ENCODE assay signal across 1 cellular context in the genomic region with DNA sequence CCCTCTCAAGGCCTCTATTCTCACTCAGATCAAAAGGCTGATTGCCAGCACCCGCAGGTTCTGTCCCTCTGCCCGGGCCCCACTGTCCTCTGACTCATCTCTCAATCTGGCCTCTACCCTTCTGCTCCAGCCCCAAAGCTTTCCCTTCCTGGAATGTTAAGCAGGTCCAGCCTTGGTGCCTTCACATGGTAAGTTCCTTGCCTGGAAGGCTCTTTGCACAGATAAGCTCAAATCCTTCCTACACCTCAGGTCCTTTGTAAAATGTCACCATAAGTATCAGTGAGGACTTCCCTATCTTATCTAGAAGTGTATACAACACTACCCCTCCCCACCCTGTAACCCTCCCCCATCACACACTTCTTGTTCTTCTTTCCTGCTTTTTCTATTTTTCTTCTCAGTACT.
TF ChIP-seq lines count a peak whose summit lies in the region.

No MANE protein-coding gene starts in this region.

TF ChIP-seq in K562, 482 proteins besides CTCF, POLR2A, EP300 and RAD21 (continued from another document and continues in another):
- TF ChIP-seq CC2D1A (IDR thresholded peaks at IDR 0.05) (no peak), IRF2 (CRISPR knock-in tag; IDR thresholded peaks at IDR 0.05) (no peak), MEF2D (tag; conservative IDR thresholded peaks at IDR 0.05; ENCODE audit: low read depth) (no peak), TAF15 (IDR thresholded peaks at IDR 0.05; ENCODE audit: low read depth, low read length) (no peak), ETV5 (CRISPR knock-in tag; IDR thresholded peaks at IDR 0.05; ENCODE audit: low read depth) (no peak), YBX1 (IDR thresholded peaks at IDR 0.05) (no peak), ARID1B (IDR thresholded peaks at IDR 0.05) (peak; percentile 56), PYGO2 (tag; IDR thresholded peaks at IDR 0.05) (no peak), WHSC1 (IDR thresholded peaks at IDR 0.05; ENCODE audit: low read length) (no peak), BRCA1 (IDR thresholded peaks at IDR 0.05) (no peak), BRCA1 (CRISPR knock-in tag; IDR thresholded peaks at IDR 0.05) (no peak), TEAD4 (IDR thresholded peaks at IDR 0.05; ENCODE audit: low read length) (peak; percentile 66; the same call in 1 of the 2 replicates), TEAD4 (CRISPR knock-in tag; IDR thresholded peaks at IDR 0.05; ENCODE audit: borderline replicate concordance) (no peak), SREBF2 (CRISPR knock-in tag; IDR thresholded peaks at IDR 0.05) (no peak), HDAC1 (IDR thresholded peaks at IDR 0.05) (0 out of 4 replicates have a peak, but pooled peaks of 1 of the 2 experiments have one; percentile 23), NFIC (IDR thresholded peaks at IDR 0.05) (no peak), ZNF274 (IDR thresholded peaks at IDR 0.05; ENCODE audit: borderline replicate concordance, low read depth, low read length) (no peak), KDM5B (IDR thresholded peaks at IDR 0.05; ENCODE audit: insufficient replicate concordance, low read depth, low read length) (no peak), SMAD4 (CRISPR knock-in tag; conservative IDR thresholded peaks at IDR 0.05) (no peak), ZNF253 (CRISPR knock-in tag; conservative IDR thresholded peaks at IDR 0.05) (no peak), PHF8 (IDR thresholded peaks at IDR 0.05; ENCODE audit: borderline replicate concordance, low read length) (no peak), PML (IDR thresholded peaks at IDR 0.05; ENCODE audit: low read length) (no peak), POLR2AphosphoS2 (IDR thresholded peaks at IDR 0.05; ENCODE audit: low read length) (no peak), RB1 (IDR thresholded peaks at IDR 0.05; ENCODE audit: low read depth) (no peak), MCM2 (IDR thresholded peaks at IDR 0.05; ENCODE audit: low read depth) (no peak), ZNF780A (CRISPR knock-in tag; IDR thresholded peaks at IDR 0.05) (no peak), SMARCA5 (IDR thresholded peaks at IDR 0.05) (no peak), JUND (IDR thresholded peaks at IDR 0.05; ENCODE audit: borderline replicate concordance, low read depth, low read length) (peak; percentile 86), JUND (tag; IDR thresholded peaks at IDR 0.05; ENCODE audit: borderline replicate concordance, low read depth, low read length) (peak; percentile 83; the same call in 2 of the 3 replicates), ATF1 (CRISPR knock-in tag; IDR thresholded peaks at IDR 0.05) (no peak), ATF1 (tag; IDR thresholded peaks at IDR 0.05) (no peak), ERF (CRISPR knock-in tag; IDR thresholded peaks at IDR 0.05) (no peak), ZNF134 (CRISPR knock-in tag; conservative IDR thresholded peaks at IDR 0.05) (no peak), ZFX (CRISPR knock-in tag; IDR thresholded peaks at IDR 0.05) (no peak), SAFB (IDR thresholded peaks at IDR 0.05; ENCODE audit: borderline replicate concordance, low read depth, low read length) (no peak), MED1 (CRISPR knock-in tag; IDR thresholded peaks at IDR 0.05; ENCODE audit: borderline replicate concordance) (no peak), CBFA2T2 (conservative IDR thresholded peaks at IDR 0.05) (no peak), XRCC3 (IDR thresholded peaks at IDR 0.05) (no peak), SP1 (CRISPR knock-in tag; IDR thresholded peaks at IDR 0.05) (no peak), MAFF (IDR thresholded peaks at IDR 0.05; ENCODE audit: low read length) (no peak), NUFIP1 (IDR thresholded peaks at IDR 0.05; ENCODE audit: partially characterized antibody) (no peak), SREBF1 (IDR thresholded peaks at IDR 0.05; ENCODE audit: borderline replicate concordance, low read depth, low read length) (no peak), TOE1 (IDR thresholded peaks at IDR 0.05; ENCODE audit: borderline replicate concordance) (no peak), TOE1 (CRISPR knock-in tag; IDR thresholded peaks at IDR 0.05; ENCODE audit: borderline replicate concordance, low read depth) (no peak), MXI1 (IDR thresholded peaks at IDR 0.05; ENCODE audit: low read depth, low read length) (no peak), CTBP1 (IDR thresholded peaks at IDR 0.05; ENCODE audit: borderline replicate concordance) (peak; percentile 72; the same call in 1 of the 2 replicates), MEIS2 (IDR thresholded peaks at IDR 0.05; ENCODE audit: partially characterized antibody) (no peak), GTF2F1 (IDR thresholded peaks at IDR 0.05; ENCODE audit: low read depth, low read length) (no peak), ZEB2 (IDR thresholded peaks at IDR 0.05) (0 out of 2 replicates have a peak, but pooled peaks have one; percentile 37), KAT2B (IDR thresholded peaks at IDR 0.05; ENCODE audit: low read depth, low read length) (no peak), NCOA2 (IDR thresholded peaks at IDR 0.05; ENCODE audit: partially characterized antibody in 2 of 2) (no peak), HNRNPH1 (optimal IDR thresholded peaks at IDR 0.05; ENCODE audit: low read depth, low read length) (no peak), BDP1 (IDR thresholded peaks at IDR 0.05; ENCODE audit: insufficient read depth, insufficient read length) (no peak), SMAD3 (CRISPR knock-in tag; conservative IDR thresholded peaks at IDR 0.05) (no peak)
- TF ChIP-seq, protein P1, sequence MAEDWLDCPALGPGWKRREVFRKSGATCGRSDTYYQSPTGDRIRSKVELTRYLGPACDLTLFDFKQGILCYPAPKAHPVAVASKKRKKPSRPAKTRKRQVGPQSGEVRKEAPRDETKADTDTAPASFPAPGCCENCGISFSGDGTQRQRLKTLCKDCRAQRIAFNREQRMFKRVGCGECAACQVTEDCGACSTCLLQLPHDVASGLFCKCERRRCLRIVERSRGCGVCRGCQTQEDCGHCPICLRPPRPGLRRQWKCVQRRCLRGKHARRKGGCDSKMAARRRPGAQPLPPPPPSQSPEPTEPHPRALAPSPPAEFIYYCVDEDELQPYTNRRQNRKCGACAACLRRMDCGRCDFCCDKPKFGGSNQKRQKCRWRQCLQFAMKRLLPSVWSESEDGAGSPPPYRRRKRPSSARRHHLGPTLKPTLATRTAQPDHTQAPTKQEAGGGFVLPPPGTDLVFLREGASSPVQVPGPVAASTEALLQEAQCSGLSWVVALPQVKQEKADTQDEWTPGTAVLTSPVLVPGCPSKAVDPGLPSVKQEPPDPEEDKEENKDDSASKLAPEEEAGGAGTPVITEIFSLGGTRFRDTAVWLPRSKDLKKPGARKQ (CRISPR knock-in tag; IDR thresholded peaks at IDR 0.05) = no peak
- TF ChIP-seq, protein P2, sequence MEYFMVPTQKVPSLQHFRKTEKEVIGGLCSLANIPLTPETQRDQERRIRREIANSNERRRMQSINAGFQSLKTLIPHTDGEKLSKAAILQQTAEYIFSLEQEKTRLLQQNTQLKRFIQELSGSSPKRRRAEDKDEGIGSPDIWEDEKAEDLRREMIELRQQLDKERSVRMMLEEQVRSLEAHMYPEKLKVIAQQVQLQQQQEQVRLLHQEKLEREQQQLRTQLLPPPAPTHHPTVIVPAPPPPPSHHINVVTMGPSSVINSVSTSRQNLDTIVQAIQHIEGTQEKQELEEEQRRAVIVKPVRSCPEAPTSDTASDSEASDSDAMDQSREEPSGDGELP (CRISPR knock-in tag; IDR thresholded peaks at IDR 0.05; ENCODE audit: borderline replicate concordance) = no peak
- TF ChIP-seq, protein P3, sequence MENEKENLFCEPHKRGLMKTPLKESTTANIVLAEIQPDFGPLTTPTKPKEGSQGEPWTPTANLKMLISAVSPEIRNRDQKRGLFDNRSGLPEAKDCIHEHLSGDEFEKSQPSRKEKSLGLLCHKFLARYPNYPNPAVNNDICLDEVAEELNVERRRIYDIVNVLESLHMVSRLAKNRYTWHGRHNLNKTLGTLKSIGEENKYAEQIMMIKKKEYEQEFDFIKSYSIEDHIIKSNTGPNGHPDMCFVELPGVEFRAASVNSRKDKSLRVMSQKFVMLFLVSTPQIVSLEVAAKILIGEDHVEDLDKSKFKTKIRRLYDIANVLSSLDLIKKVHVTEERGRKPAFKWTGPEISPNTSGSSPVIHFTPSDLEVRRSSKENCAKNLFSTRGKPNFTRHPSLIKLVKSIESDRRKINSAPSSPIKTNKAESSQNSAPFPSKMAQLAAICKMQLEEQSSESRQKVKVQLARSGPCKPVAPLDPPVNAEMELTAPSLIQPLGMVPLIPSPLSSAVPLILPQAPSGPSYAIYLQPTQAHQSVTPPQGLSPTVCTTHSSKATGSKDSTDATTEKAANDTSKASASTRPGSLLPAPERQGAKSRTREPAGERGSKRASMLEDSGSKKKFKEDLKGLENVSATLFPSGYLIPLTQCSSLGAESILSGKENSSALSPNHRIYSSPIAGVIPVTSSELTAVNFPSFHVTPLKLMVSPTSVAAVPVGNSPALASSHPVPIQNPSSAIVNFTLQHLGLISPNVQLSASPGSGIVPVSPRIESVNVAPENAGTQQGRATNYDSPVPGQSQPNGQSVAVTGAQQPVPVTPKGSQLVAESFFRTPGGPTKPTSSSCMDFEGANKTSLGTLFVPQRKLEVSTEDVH (IDR thresholded peaks at IDR 0.05; ENCODE audit: low read depth, partially characterized antibody) = no peak
- TF ChIP-seq, protein P4, sequence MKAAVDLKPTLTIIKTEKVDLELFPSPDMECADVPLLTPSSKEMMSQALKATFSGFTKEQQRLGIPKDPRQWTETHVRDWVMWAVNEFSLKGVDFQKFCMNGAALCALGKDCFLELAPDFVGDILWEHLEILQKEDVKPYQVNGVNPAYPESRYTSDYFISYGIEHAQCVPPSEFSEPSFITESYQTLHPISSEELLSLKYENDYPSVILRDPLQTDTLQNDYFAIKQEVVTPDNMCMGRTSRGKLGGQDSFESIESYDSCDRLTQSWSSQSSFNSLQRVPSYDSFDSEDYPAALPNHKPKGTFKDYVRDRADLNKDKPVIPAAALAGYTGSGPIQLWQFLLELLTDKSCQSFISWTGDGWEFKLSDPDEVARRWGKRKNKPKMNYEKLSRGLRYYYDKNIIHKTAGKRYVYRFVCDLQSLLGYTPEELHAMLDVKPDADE (conservative IDR thresholded peaks at IDR 0.05; ENCODE audit: control insufficient read depth, low read depth, low read length) = no peak
- TF ChIP-seq, protein P5, sequence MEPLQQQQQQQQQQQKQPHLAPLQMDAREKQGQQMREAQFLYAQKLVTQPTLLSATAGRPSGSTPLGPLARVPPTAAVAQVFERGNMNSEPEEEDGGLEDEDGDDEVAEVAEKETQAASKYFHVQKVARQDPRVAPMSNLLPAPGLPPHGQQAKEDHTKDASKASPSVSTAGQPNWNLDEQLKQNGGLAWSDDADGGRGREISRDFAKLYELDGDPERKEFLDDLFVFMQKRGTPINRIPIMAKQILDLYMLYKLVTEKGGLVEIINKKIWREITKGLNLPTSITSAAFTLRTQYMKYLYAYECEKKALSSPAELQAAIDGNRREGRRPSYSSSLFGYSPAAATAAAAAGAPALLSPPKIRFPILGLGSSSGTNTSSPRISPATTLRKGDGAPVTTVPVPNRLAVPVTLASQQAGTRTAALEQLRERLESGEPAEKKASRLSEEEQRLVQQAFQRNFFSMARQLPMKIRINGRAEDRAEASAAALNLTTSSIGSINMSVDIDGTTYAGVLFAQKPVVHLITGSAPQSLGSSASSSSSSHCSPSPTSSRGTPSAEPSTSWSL (CRISPR knock-in tag; IDR thresholded peaks at IDR 0.05; ENCODE audit: borderline replicate concordance) = no peak
- TF ChIP-seq, protein P6, sequence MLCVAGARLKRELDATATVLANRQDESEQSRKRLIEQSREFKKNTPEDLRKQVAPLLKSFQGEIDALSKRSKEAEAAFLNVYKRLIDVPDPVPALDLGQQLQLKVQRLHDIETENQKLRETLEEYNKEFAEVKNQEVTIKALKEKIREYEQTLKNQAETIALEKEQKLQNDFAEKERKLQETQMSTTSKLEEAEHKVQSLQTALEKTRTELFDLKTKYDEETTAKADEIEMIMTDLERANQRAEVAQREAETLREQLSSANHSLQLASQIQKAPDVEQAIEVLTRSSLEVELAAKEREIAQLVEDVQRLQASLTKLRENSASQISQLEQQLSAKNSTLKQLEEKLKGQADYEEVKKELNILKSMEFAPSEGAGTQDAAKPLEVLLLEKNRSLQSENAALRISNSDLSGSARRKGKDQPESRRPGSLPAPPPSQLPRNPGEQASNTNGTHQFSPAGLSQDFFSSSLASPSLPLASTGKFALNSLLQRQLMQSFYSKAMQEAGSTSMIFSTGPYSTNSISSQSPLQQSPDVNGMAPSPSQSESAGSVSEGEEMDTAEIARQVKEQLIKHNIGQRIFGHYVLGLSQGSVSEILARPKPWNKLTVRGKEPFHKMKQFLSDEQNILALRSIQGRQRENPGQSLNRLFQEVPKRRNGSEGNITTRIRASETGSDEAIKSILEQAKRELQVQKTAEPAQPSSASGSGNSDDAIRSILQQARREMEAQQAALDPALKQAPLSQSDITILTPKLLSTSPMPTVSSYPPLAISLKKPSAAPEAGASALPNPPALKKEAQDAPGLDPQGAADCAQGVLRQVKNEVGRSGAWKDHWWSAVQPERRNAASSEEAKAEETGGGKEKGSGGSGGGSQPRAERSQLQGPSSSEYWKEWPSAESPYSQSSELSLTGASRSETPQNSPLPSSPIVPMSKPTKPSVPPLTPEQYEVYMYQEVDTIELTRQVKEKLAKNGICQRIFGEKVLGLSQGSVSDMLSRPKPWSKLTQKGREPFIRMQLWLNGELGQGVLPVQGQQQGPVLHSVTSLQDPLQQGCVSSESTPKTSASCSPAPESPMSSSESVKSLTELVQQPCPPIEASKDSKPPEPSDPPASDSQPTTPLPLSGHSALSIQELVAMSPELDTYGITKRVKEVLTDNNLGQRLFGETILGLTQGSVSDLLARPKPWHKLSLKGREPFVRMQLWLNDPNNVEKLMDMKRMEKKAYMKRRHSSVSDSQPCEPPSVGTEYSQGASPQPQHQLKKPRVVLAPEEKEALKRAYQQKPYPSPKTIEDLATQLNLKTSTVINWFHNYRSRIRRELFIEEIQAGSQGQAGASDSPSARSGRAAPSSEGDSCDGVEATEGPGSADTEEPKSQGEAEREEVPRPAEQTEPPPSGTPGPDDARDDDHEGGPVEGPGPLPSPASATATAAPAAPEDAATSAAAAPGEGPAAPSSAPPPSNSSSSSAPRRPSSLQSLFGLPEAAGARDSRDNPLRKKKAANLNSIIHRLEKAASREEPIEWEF (CRISPR knock-in tag; IDR thresholded peaks at IDR 0.05) = no peak
- TF ChIP-seq, protein P7, sequence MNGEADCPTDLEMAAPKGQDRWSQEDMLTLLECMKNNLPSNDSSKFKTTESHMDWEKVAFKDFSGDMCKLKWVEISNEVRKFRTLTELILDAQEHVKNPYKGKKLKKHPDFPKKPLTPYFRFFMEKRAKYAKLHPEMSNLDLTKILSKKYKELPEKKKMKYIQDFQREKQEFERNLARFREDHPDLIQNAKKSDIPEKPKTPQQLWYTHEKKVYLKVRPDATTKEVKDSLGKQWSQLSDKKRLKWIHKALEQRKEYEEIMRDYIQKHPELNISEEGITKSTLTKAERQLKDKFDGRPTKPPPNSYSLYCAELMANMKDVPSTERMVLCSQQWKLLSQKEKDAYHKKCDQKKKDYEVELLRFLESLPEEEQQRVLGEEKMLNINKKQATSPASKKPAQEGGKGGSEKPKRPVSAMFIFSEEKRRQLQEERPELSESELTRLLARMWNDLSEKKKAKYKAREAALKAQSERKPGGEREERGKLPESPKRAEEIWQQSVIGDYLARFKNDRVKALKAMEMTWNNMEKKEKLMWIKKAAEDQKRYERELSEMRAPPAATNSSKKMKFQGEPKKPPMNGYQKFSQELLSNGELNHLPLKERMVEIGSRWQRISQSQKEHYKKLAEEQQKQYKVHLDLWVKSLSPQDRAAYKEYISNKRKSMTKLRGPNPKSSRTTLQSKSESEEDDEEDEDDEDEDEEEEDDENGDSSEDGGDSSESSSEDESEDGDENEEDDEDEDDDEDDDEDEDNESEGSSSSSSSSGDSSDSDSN (IDR thresholded peaks at IDR 0.05; ENCODE audit: borderline replicate concordance in 1 of 2, low read depth in 2 of 2, low read length in 2 of 2) = peak in 1 of 2 experiments; percentile 37; a peak in 1 of 4 replicates
